In genomic region chr17:38474707-38475106, GRCh38 we compare ENCODE assay signal across 8 cellular contexts. TPM values are rescaled to one million over a fixed set of nuclear protein-coding genes. Genes with fewer than 3 reads are reported as not detected.
DNase-seq lines count a peak whose midpoint lies in the region; ATAC-seq, FAIRE-seq and TF ChIP-seq lines count a peak whose summit lies in the region.
"Not testable (repeated sequence)": the region's sequence is repeated elsewhere in the genome, so short reads cannot be mapped to it uniquely, and the experiment has no call there.

No MANE protein-coding gene starts in this region.

- H3K36me3 ChIP-seq in smooth muscle cell (ENCODE audit: low read depth), result not testable (repeated sequence)

- H3K4me3 Mint-ChIP-seq in activated naive CD8-positive, alpha-beta T cell treated with anti-CD3 and anti-CD28 coated beads, Interleukin-2, amount 50 U/mL, for 24 hours, result not testable (repeated sequence)

- not testable (repeated sequence) for H3K4me1 ChIP-seq in smooth muscle cell (ENCODE audit: low read depth)

- not testable (repeated sequence) for H3F3A ChIP-seq in smooth muscle cell (ENCODE audit: low read depth)

- TF ChIP-seq POLR2A in erythroblast (IDR thresholded peaks at IDR 0.05; ENCODE audit: low read length), result not testable (repeated sequence)

- not testable (repeated sequence) for H3K27ac Mint-ChIP-seq in activated naive CD8-positive, alpha-beta T cell treated with anti-CD3 and anti-CD28 coated beads, Interleukin-2, amount 50 U/mL, for 24 hours

- FAIRE-seq in RCC 7860 (lab: Jason Lieb, UNC), result not testable (repeated sequence)

- not testable (repeated sequence) for H3K9me3 ChIP-seq in smooth muscle cell (replicated peaks; ENCODE audit: low read depth)

- WGBS in smooth muscle cell (ENCODE audit: low lambda C conversion rate), result 73% methylated on average over 8 of the region's 8 CpGs

- ATAC-seq in activated naive CD8-positive, alpha-beta T cell treated with anti-CD3 and anti-CD28 coated beads, Interleukin-2, amount 50 U/mL, for 24 hours, result not testable (repeated sequence)

- not testable (repeated sequence) for H3K4me3 ChIP-seq in GM12875 (ENCODE audit: low read depth, low read length); LNCaP clone FGC (ENCODE audit: low read depth, low read length); smooth muscle cell

- not testable (repeated sequence) for H3K9ac ChIP-seq in smooth muscle cell (ENCODE audit: low read depth)

- DNase-seq in COLO668 (lab: John Stamatoyannopoulos, UW; ENCODE audit: unreplicated experiment), result peak; percentile 42
- not testable (repeated sequence) for DNase-seq in LNCaP clone FGC (ENCODE audit: low read depth); smooth muscle cell (lab: John Stamatoyannopoulos, UW; ENCODE audit: unreplicated experiment)
- peak; percentile 6 for DNase-seq in RCC 7860 (ENCODE audit: low spot score)
- DNase-seq in activated naive CD8-positive, alpha-beta T cell treated with anti-CD3 and anti-CD28 coated beads, Interleukin-2, amount 50 U/mL, for 24 hours, result peak; percentile 10
- peak; percentile 46 to 57 for DNase-seq in erythroblast (lab: John Stamatoyannopoulos, UW)
- peak; percentile 67 for DNase-seq in left kidney (ENCODE audit: low read depth, low spot score)

- not testable (repeated sequence) for H3K27me3 Mint-ChIP-seq in activated naive CD8-positive, alpha-beta T cell treated with anti-CD3 and anti-CD28 coated beads, Interleukin-2, amount 50 U/mL, for 24 hours

- H3K4me2 ChIP-seq in smooth muscle cell, result not testable (repeated sequence)

- not testable (repeated sequence) for H2AFZ ChIP-seq in smooth muscle cell (ENCODE audit: low read depth)

- not testable (repeated sequence) for H3K9me3 Mint-ChIP-seq in activated naive CD8-positive, alpha-beta T cell treated with anti-CD3 and anti-CD28 coated beads, Interleukin-2, amount 50 U/mL, for 24 hours

- H3K79me2 ChIP-seq in smooth muscle cell (ENCODE audit: low read depth), result not testable (repeated sequence)

- TF ChIP-seq CTCF in GM12875 (IDR thresholded peaks at IDR 0.05; ENCODE audit: borderline replicate concordance, insufficient read depth, low read depth, low read length), result peak; percentile 45; the same call in 1 of the 2 replicates
- 0 out of 2 replicates have a peak, but pooled peaks have one; percentile 5 for TF ChIP-seq CTCF in LNCaP clone FGC (IDR thresholded peaks at IDR 0.05; ENCODE audit: control insufficient read depth, extremely low read depth, insufficient read depth)
- peak; percentile 33 for TF ChIP-seq CTCF in smooth muscle cell (IDR thresholded peaks at IDR 0.05; ENCODE audit: borderline replicate concordance, insufficient read depth, poor library complexity, severe bottlenecking)

- H4K20me1 ChIP-seq in smooth muscle cell (ENCODE audit: low read depth), result peaks cover 72% of the 10 kb centered on the region

- H3K27me3 ChIP-seq in smooth muscle cell (ENCODE audit: low read depth), result not testable (repeated sequence)

- H3K27ac ChIP-seq in smooth muscle cell (ENCODE audit: low read depth), result not testable (repeated sequence)

- not testable (repeated sequence) for H3K36me3 Mint-ChIP-seq in activated naive CD8-positive, alpha-beta T cell treated with anti-CD3 and anti-CD28 coated beads, Interleukin-2, amount 50 U/mL, for 24 hours (ENCODE audit: low read depth)

- not testable (repeated sequence) for H3K4me1 Mint-ChIP-seq in activated naive CD8-positive, alpha-beta T cell treated with anti-CD3 and anti-CD28 coated beads, Interleukin-2, amount 50 U/mL, for 24 hours

RNA-seq across cellular contexts. Expression of gene ARHGAP23, which starts 46.4 kb away (rescaled TPM):
- total RNA-seq in smooth muscle cell, result 18.1 and 34.0 TPM in 2 replicates
- 24.9 and 30.0 TPM in 2 replicates for polyA plus RNA-seq in smooth muscle cell
